ENCODE assay signal across 1 cellular context in genomic region chr22:48396091-48396784, GRCh38.
TF ChIP-seq lines count a peak whose summit lies in the region.

No MANE protein-coding gene starts in this region.

TF ChIP-seq in A549, 52 proteins besides CTCF, POLR2A, EP300 and RAD21 (continued from another document):
- no peak for TF ChIP-seq PBX3 (IDR thresholded peaks at IDR 0.05)
TF ChIP-seq in A549: peak in this region for 0.
